ENCODE assay signal across 27 cellular contexts in the genomic region with DNA sequence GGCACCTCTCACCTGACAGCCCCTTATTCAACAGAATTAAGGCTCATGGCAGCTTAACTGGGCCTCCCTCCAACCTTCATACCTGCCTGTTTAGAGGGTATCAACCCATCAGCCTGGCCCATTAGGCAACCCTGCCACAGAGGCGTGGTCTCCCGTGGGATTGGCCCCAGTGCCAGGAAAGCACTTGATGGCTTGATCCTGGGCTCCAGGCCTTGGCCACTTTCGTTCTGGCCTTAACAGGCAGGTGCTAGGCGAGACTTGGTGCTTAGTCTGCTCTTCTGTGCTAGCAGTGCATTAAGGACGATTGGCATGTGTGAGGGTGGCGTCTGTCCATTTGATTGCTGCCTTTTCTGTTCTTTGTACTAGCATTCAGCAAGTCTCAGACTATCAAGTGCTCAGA.
DNase-seq lines count a peak whose midpoint lies in the region; ATAC-seq and TF ChIP-seq lines count a peak whose summit lies in the region.
"Had no signal": no experiment of that assay in that cellular context is flagged by ENCODE, and none has a peak within 500 bp of the region (broad histone marks: within the 10 kb centered on the region; RNA-seq: fewer than 3 reads in every experiment).

No MANE protein-coding gene starts in this region.

- H3K4me3 Mint-ChIP-seq in progenitor cell of endocrine pancreas (ENCODE audit: low read depth): no peak overlapping the region
- H3K4me3 Mint-ChIP-seq: CD4-positive, alpha-beta T cell; HFFc6 had no signal

- H3K27ac ChIP-seq in coronary artery (no peak overlapping the region), lower lobe of right lung (no peak overlapping the region), spleen (no peak overlapping the region)
- H3K27ac ChIP-seq: BLaER1 treated with 17β-estradiol and CSF1 and Interleukin-3, amounts not matched to agents 10 nM and 100 nM; RWPE1 had no signal

- WGBS in spleen, 5 donors: 92 to 97% (median 94%) methylated on average over 6 of the region's 6 CpGs

- no peaks in the 10 kb centered on the region for H3K4me1 Mint-ChIP-seq in progenitor cell of endocrine pancreas (ENCODE audit: low read depth)

- ATAC-seq in lower lobe of right lung: peak in 1 of 2 donors; percentile 29
- ATAC-seq: GM12878, K562, Panc1 had no signal

- peaks cover 25% of the 10 kb centered on the region for H3K36me3 Mint-ChIP-seq in progenitor cell of endocrine pancreas (ENCODE audit: insufficient read depth)

- H3K9me3 Mint-ChIP-seq in progenitor cell of endocrine pancreas (ENCODE audit: low read depth): no peaks in the 10 kb centered on the region
- H3K9me3 Mint-ChIP-seq: CD4-positive, alpha-beta T cell; HFFc6 had no signal

- no peaks in the 10 kb centered on the region for H3K27me3 ChIP-seq in lower lobe of right lung (ENCODE audit: low read depth)
- H3K27me3 ChIP-seq in spleen (replicated peaks in 1 of 7): no peaks in the 10 kb centered on the region
- H3K27me3 ChIP-seq: BLaER1 treated with 17β-estradiol and CSF1 and Interleukin-3, amounts not matched to agents 10 nM and 100 nM had no signal

- H3K9me3 ChIP-seq in lower lobe of right lung (no peaks in the 10 kb centered on the region), spleen (no peaks in the 10 kb centered on the region)
- H3K9me3 ChIP-seq: BLaER1 treated with 17β-estradiol and CSF1 and Interleukin-3, amounts not matched to agents 10 nM and 100 nM; HAP-1; SK-N-SH had no signal

- H3K4me3 ChIP-seq in coronary artery (no peak overlapping the region), lower lobe of right lung (no peak overlapping the region), spleen (no peak overlapping the region)
- H3K4me3 ChIP-seq: BLaER1 treated with 17β-estradiol and CSF1 and Interleukin-3, amounts not matched to agents 10 nM and 100 nM; GM12878; HAP-1; K562 had no signal

- no peak overlapping the region for H3K27ac Mint-ChIP-seq in progenitor cell of endocrine pancreas
- H3K27ac Mint-ChIP-seq: CD4-positive, alpha-beta T cell; HFFc6 had no signal

- H3K4me1 ChIP-seq in lower lobe of right lung (no peaks in the 10 kb centered on the region), spleen (peaks cover 0 to 21% (median 7%) of the 10 kb centered on the region in 6 donors)
- H3K4me1 ChIP-seq: HAP-1 had no signal

- TF ChIP-seq CTCF in coronary artery (IDR thresholded peaks at IDR 0.05) (no peak), lower lobe of right lung (IDR thresholded peaks at IDR 0.05) (no peak), spleen (IDR thresholded peaks at IDR 0.05 in 8 of 11, conservative IDR thresholded peaks at IDR 0.05 in 3 of 11) (no peak), progenitor cell of endocrine pancreas (IDR thresholded peaks at IDR 0.05; ENCODE audit: unreplicated experiment) (no peak)

- no peak for TF ChIP-seq POLR2A in spleen (IDR thresholded peaks at IDR 0.05)

- H3K27me3 Mint-ChIP-seq in progenitor cell of endocrine pancreas: no peaks in the 10 kb centered on the region
- H3K27me3 Mint-ChIP-seq: CD4-positive, alpha-beta T cell had no signal

- H3K36me3 ChIP-seq in lower lobe of right lung: peaks cover 100% of the 10 kb centered on the region
- peaks cover 5 to 100% (median 79%) of the 10 kb centered on the region in 6 donors for H3K36me3 ChIP-seq in spleen

- intact Hi-C loops in lower lobe of right lung (cut with DNase I) (no loop called here), spleen (cut with DNase I; ENCODE audit: low total_unique reads) (no loop called here)

- DNase-seq in activated effector memory CD4-positive, alpha-beta T cell treated with anti-CD3 and anti-CD28 coated beads, Interleukin-2, amount 50 U/mL, for 16 hours: peak; percentile 56
- no peak for DNase-seq in activated effector memory CD4-positive, alpha-beta T cell treated with Interleukin-2 at 50 U/mL for 16 hours
- peak; percentile 28 for DNase-seq in coronary artery (ENCODE audit: low spot score)
- peak; percentile 38 for DNase-seq in lower lobe of right lung
- peak; percentile 51 for DNase-seq in spleen
- no peak for DNase-seq in stimulated activated naive CD4-positive, alpha-beta T cell treated with Interleukin-2 at 50 U/mL for 16 hours (lab: John Stamatoyannopoulos, UW)
- no peak for DNase-seq in progenitor cell of endocrine pancreas (ENCODE audit: low spot score, unreplicated experiment)
- DNase-seq in NCI-H446 treated with DMSO at 0.1 percent for 48 hours (lab: John Stamatoyannopoulos, UW): no peak
- DNase-seq: CD4-positive, alpha-beta T cell; DMS53; GDM1; GOT3; Kasumi-1; NCI-H1092 treated with DMSO at 0.1 percent for 48 hours; NCI-H1436 treated with DMSO at 0.1 percent for 48 hours; NCI-H1930; NCI-H2107; NCI-H524 treated with DMSO at 0.1 percent for 48 hours; NCI-H82; SK-N-SH had no signal

Comparison
In these comparisons a context has a peak if more than half of its experiments do, and no peak if none do; other contexts are left out.
1. DNase-seq: peak in activated effector memory CD4-positive, alpha-beta T cell treated with anti-CD3 and anti-CD28 coated beads, Interleukin-2, amount 50 U/mL, for 16 hours (single experiment), coronary artery (single experiment), lower lobe of right lung (single experiment) and spleen (single experiment); none in activated effector memory CD4-positive, alpha-beta T cell treated with Interleukin-2 at 50 U/mL for 16 hours (single experiment), stimulated activated naive CD4-positive, alpha-beta T cell treated with Interleukin-2 at 50 U/mL for 16 hours (single experiment), progenitor cell of endocrine pancreas (single experiment) and NCI-H446 treated with DMSO at 0.1 percent for 48 hours (single experiment).